ENCODE assay signal across 22 cellular contexts in genomic region chr22:36075230-36075629, GRCh38.
"Had no signal": no experiment of that assay in that cellular context is flagged by ENCODE, and none has a peak within 500 bp of the region (broad histone marks: within the 10 kb centered on the region; RNA-seq: fewer than 3 reads in every experiment).

No MANE protein-coding gene starts in this region.

- H3K27me3 ChIP-seq: colonic mucosa, dorsolateral prefrontal cortex, esophagus muscularis mucosa, esophagus squamous epithelium, foreskin keratinocyte, gastroesophageal sphincter, heart left ventricle, heart right ventricle had no signal

- ATAC-seq: effector memory CD8-positive, alpha-beta T cell; esophagus mucosa; foreskin keratinocyte; gastroesophageal sphincter; heart left ventricle; heart right ventricle had no signal

- H3K4me1 ChIP-seq: colonic mucosa, esophagus squamous epithelium, foreskin keratinocyte, gastroesophageal sphincter, heart right ventricle had no signal

- H3K4me3 ChIP-seq: colonic mucosa, coronary artery, dorsolateral prefrontal cortex, esophagus muscularis mucosa, esophagus squamous epithelium, gastroesophageal sphincter, heart left ventricle, heart right ventricle had no signal

- H3K9me3 ChIP-seq: colonic mucosa, esophagus muscularis mucosa, esophagus squamous epithelium, gastroesophageal sphincter, heart left ventricle, heart right ventricle had no signal

- H3K27ac ChIP-seq: colonic mucosa, coronary artery, dorsolateral prefrontal cortex, epithelial cell of prostate, esophagus muscularis mucosa, esophagus squamous epithelium, foreskin keratinocyte, gastroesophageal sphincter, heart left ventricle, heart right ventricle had no signal

- H3K36me3 ChIP-seq: colonic mucosa, esophagus muscularis mucosa, esophagus squamous epithelium, gastroesophageal sphincter, heart left ventricle, heart right ventricle had no signal

- DNase-seq: colonic mucosa; cortex of kidney; dermis blood vessel endothelial cell; dorsolateral prefrontal cortex; effector CD4-positive, alpha-beta T cell; effector CD8-positive, alpha-beta T cell; effector memory CD4-positive, alpha-beta T cell; effector memory CD8-positive, alpha-beta T cell; endodermal cell; erythroblast; esophagus squamous epithelium; foreskin fibroblast; foreskin keratinocyte; foreskin melanocyte; glutamatergic neuron; heart left ventricle; heart right ventricle had no signal
